In the genomic region with DNA sequence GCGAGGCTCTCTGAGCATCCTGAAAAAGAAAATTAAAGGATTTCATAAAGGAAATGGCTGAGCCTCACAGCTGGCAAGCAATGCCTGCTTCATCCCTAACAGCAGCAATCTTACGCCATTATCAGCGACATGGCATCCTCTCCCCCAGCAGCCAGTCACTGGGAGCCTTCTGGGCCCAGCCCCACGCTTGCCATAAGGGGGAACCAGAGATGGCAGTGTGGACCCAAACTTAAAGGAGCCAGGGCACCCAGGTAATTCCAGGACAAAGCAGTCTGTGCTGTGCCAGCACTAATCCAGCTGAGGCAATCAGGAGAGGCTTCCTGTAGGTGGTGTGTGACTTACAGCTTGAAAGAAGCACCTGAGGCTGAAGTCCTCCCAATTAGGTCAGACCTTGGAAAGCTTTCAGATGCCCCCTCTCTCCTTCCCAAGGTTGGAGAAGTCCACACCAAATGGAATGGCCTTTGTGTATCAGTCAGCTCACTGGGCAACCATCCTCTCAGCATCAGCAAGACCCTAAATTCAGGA, we compare ENCODE assay signal across 27 cellular contexts. TPM values are rescaled to one million over a fixed set of nuclear protein-coding genes. Genes with fewer than 3 reads are reported as not detected.
A peak's percentile ranks its signal among the peaks of the same experiment; 100 is the strongest.
DNase-seq lines count a peak whose midpoint lies in the region; ATAC-seq, FAIRE-seq and TF ChIP-seq lines count a peak whose summit lies in the region.
"Had no signal": no experiment of that assay in that cellular context is flagged by ENCODE, and none has a peak within 500 bp of the region (broad histone marks: within the 10 kb centered on the region; RNA-seq: fewer than 3 reads in every experiment).

No MANE protein-coding gene starts in this region.

- no peak overlapping the region for H3K4me3 ChIP-seq in right lobe of liver
- no peak overlapping the region for H3K4me3 ChIP-seq in HepG2 (replicated peaks in 1 of 3; ENCODE audit: insufficient read depth in 1 of 3, low read depth in 2 of 3, low read length in 3 of 3)
- H3K4me3 ChIP-seq in neuronal stem cell (ENCODE audit: low read length in 2 of 2): no peak overlapping the region
- H3K4me3 ChIP-seq in upper lobe of right lung: no peak overlapping the region
- H3K4me3 ChIP-seq: GM12878 had no signal

- H3K79me1 ChIP-seq in neuronal stem cell (ENCODE audit: low read depth, low read length): peaks cover 2% of the 10 kb centered on the region

- no peak overlapping the region for H3K4ac ChIP-seq in neuronal stem cell (ENCODE audit: low read length)

- H3K27ac Mint-ChIP-seq in chondrocyte (ENCODE audit: unreplicated experiment) (no peak overlapping the region), mesothelial cell of epicardium (no peak overlapping the region)
- H3K27ac Mint-ChIP-seq: CD8-positive, alpha-beta T cell had no signal

- H2BK12ac ChIP-seq in neuronal stem cell (ENCODE audit: low read length): no peak overlapping the region

- TF ChIP-seq CTCF in right lobe of liver (IDR thresholded peaks at IDR 0.05) (no peak), HepG2 (CRISPR knock-in tag; IDR thresholded peaks at IDR 0.05) (no peak), chondrocyte (IDR thresholded peaks at IDR 0.05) (no peak), upper lobe of right lung (IDR thresholded peaks at IDR 0.05) (no peak), mesothelial cell of epicardium (IDR thresholded peaks at IDR 0.05; ENCODE audit: unreplicated experiment) (no peak)

- H3K36me3 Mint-ChIP-seq in chondrocyte (ENCODE audit: low read depth) (no peaks in the 10 kb centered on the region), mesothelial cell of epicardium (no peaks in the 10 kb centered on the region)
- H3K36me3 Mint-ChIP-seq: CD8-positive, alpha-beta T cell had no signal

- intact Hi-C loops in right lobe of liver (cut with DNase I) (no loop called here), HepG2 (cut with micrococcal nuclease; ENCODE audit: unreplicated experiment) (no loop called here), upper lobe of right lung (cut with DNase I) (no loop called here)

- H3K4me3 Mint-ChIP-seq in chondrocyte (ENCODE audit: unreplicated experiment): no peak overlapping the region
- H3K4me3 Mint-ChIP-seq in mesothelial cell of epicardium: no peak overlapping the region
- H3K4me3 Mint-ChIP-seq: CD8-positive, alpha-beta T cell had no signal

- TF ChIP-seq RAD21 in HepG2 (CRISPR knock-in tag; IDR thresholded peaks at IDR 0.05): no peak

- no peak for TF ChIP-seq POLR2A in right lobe of liver (IDR thresholded peaks at IDR 0.05)
- TF ChIP-seq POLR2A in HepG2 (IDR thresholded peaks at IDR 0.05; ENCODE audit: insufficient read depth in 1 of 2, low read depth in 2 of 2, low read length in 2 of 2): no peak

- H3K9ac ChIP-seq in HepG2 (ENCODE audit: insufficient read depth, low read depth, low read length) (no peak overlapping the region), neuronal stem cell (ENCODE audit: low read depth, low read length, poor library complexity) (no peak overlapping the region)

- H3K27ac ChIP-seq in right lobe of liver (no peak overlapping the region), HepG2 (ENCODE audit: extremely low read length, insufficient read depth, low read length) (no peak overlapping the region), neuronal stem cell (replicated peaks; ENCODE audit: low read length) (no peak overlapping the region), upper lobe of right lung (no peak overlapping the region)

- H2BK15ac ChIP-seq in neuronal stem cell (ENCODE audit: low read length): no peak overlapping the region

- H3K27me3 ChIP-seq in right lobe of liver: no peaks in the 10 kb centered on the region
- H3K27me3 ChIP-seq in HepG2 (ENCODE audit: control insufficient read depth in 1 of 2, insufficient read depth in 2 of 2, low read length in 2 of 2): no peaks in the 10 kb centered on the region
- H3K27me3 ChIP-seq in neuronal stem cell (ENCODE audit: control insufficient read depth in 3 of 3, insufficient read depth in 3 of 3, low read depth in 1 of 3, low read length in 3 of 3): peaks cover 0 to 43% (median 5%) of the 10 kb centered on the region in 3 experiments
- peaks cover 42% of the 10 kb centered on the region for H3K27me3 ChIP-seq in upper lobe of right lung

- BruUV-seq in HepG2 (replicated peaks; lab: Mats Ljungman, UMichigan): no TSS peak

- no peaks in the 10 kb centered on the region for H3K9me3 ChIP-seq in right lobe of liver
- no peaks in the 10 kb centered on the region for H3K9me3 ChIP-seq in HepG2 (ENCODE audit: low read length)
- H3K9me3 ChIP-seq in neuronal stem cell (replicated peaks in 1 of 2; ENCODE audit: control insufficient read depth in 2 of 2, insufficient read depth in 1 of 2, low read depth in 1 of 2, low read length in 2 of 2): no peaks in the 10 kb centered on the region
- no peaks in the 10 kb centered on the region for H3K9me3 ChIP-seq in upper lobe of right lung
- H3K9me3 ChIP-seq: Caco-2 had no signal

- DNase-seq in right lobe of liver (peak in 2 of 3 donors; percentile 7 to 17), HepG2 (ENCODE audit: low spot score) (no peak), chondrocyte (ENCODE audit: low spot score) (peak; percentile 46), neuronal stem cell (ENCODE audit: low spot score) (no peak), upper lobe of right lung (peak; percentile 33), NCI-H187 (lab: John Stamatoyannopoulos, UW) (no peak), mesothelial cell of epicardium (ENCODE audit: low spot score in 2 of 2, unreplicated experiment in 2 of 2) (no peak)
- DNase-seq in NK-92 treated with Interleukin-12 subunit alpha and Interleukin-12 subunit beta, amount 100 ng/mL, for 24 hours (lab: John Stamatoyannopoulos, UW): no peak
- DNase-seq: C1 segment of cervical spinal cord, Caco-2, KBM-7, NCI-H1105 treated with DMSO at 0.1 percent for 48 hours, NCI-H146, NCI-H2029, NCI-H526 treated with DMSO at 0.1 percent for 48 hours, SHP77 treated with DMSO at 0.1 percent for 48 hours had no signal

- no peak overlapping the region for H3K14ac ChIP-seq in neuronal stem cell (ENCODE audit: low read length)

- H3K36me3 ChIP-seq in right lobe of liver (no peaks in the 10 kb centered on the region), HepG2 (replicated peaks in 1 of 2; ENCODE audit: control insufficient read depth in 1 of 2, insufficient read depth in 2 of 2, low read length in 2 of 2) (no peaks in the 10 kb centered on the region), neuronal stem cell (replicated peaks in 1 of 2; ENCODE audit: control insufficient read depth in 2 of 2, insufficient read depth in 2 of 2, low read length in 2 of 2) (no peaks in the 10 kb centered on the region), upper lobe of right lung (no peaks in the 10 kb centered on the region)

- no peak overlapping the region for H4K91ac ChIP-seq in neuronal stem cell (ENCODE audit: low read depth, low read length, poor library complexity)

- H3K79me2 ChIP-seq in HepG2 (ENCODE audit: insufficient read depth, low read length): no peaks in the 10 kb centered on the region

- H4K20me1 ChIP-seq in HepG2 (ENCODE audit: insufficient read depth, low read length): no peaks in the 10 kb centered on the region

- in situ Hi-C loops in HepG2 (cut with HindIII; ENCODE audit: extremely low pct_ligation_motif_present, low pct_unique_long_range_greater_than_20kb): no loop called here

- no peak overlapping the region for H2AK5ac ChIP-seq in neuronal stem cell (ENCODE audit: low read depth, low read length)

- POLR2A ChIA-PET in HepG2 (lab: Yijun Ruan, JAX): no interaction called here

- H3K9me3 Mint-ChIP-seq in chondrocyte (ENCODE audit: low read depth): no peaks in the 10 kb centered on the region
- H3K9me3 Mint-ChIP-seq in mesothelial cell of epicardium: no peaks in the 10 kb centered on the region
- H3K9me3 Mint-ChIP-seq: CD8-positive, alpha-beta T cell had no signal

- H2BK120ac ChIP-seq in neuronal stem cell (ENCODE audit: low read depth, low read length): no peak overlapping the region

- peak overlapping the region; percentile 20 for H3K23ac ChIP-seq in neuronal stem cell (ENCODE audit: low read depth, low read length, poor library complexity)

- H3K18ac ChIP-seq in neuronal stem cell (ENCODE audit: low read length): no peak overlapping the region

- FAIRE-seq in HepG2 (lab: Jason Lieb, UNC): no peak
- FAIRE-seq: G401.6, GM12878, H54 had no signal

- no peak overlapping the region for H4K8ac ChIP-seq in neuronal stem cell (ENCODE audit: low read depth, low read length)

- TF ChIP-seq EP300 in HepG2 (IDR thresholded peaks at IDR 0.05; ENCODE audit: low read depth in 2 of 2, low read length in 2 of 2) (no peak), HepG2 (CRISPR knock-in tag; IDR thresholded peaks at IDR 0.05; ENCODE audit: borderline replicate concordance) (no peak)

- H2AFZ ChIP-seq in HepG2 (ENCODE audit: low read length): no peak overlapping the region
- no peak overlapping the region for H2AFZ ChIP-seq in neuronal stem cell (ENCODE audit: low read length)

- H3K4me1 ChIP-seq in right lobe of liver (no peaks in the 10 kb centered on the region), HepG2 (ENCODE audit: insufficient read depth, low read length) (no peaks in the 10 kb centered on the region), neuronal stem cell (ENCODE audit: control insufficient read depth in 2 of 2, insufficient read depth in 1 of 2, low read depth in 1 of 2, low read length in 2 of 2) (peaks cover 0 to 4% of the 10 kb centered on the region in 2 donors), upper lobe of right lung (no peaks in the 10 kb centered on the region)
- H3K4me1 ChIP-seq: Caco-2 had no signal

- peaks cover 42% of the 10 kb centered on the region for H3K27me3 Mint-ChIP-seq in chondrocyte (ENCODE audit: low read depth)
- peaks cover 78% of the 10 kb centered on the region for H3K27me3 Mint-ChIP-seq in mesothelial cell of epicardium (ENCODE audit: low read depth)

- H3K4me1 Mint-ChIP-seq in chondrocyte (ENCODE audit: low read depth): no peaks in the 10 kb centered on the region
- no peaks in the 10 kb centered on the region for H3K4me1 Mint-ChIP-seq in mesothelial cell of epicardium

- no peak for ATAC-seq in right lobe of liver
- ATAC-seq in HepG2: no peak
- ATAC-seq in upper lobe of right lung: no peak
- ATAC-seq: CD8-positive, alpha-beta T cell; GM12878; Panc1 had no signal

- CTCF ChIA-PET in HepG2 (lab: Yijun Ruan, JAX; ENCODE audit: low intra/inter-chr PET ratio, low total read pairs): no interaction called here

- 40% methylated on average over 4 of the region's 4 CpGs for WGBS in right lobe of liver (ENCODE audit: insufficient coverage, low coverage, low lambda C conversion rate, missing lambda C conversion rate)
- 44% methylated on average over 3 of the region's 4 CpGs for WGBS in HepG2 (ENCODE audit: low lambda C conversion rate)
- no CpG with 5 or more reads among the region's 4 CpGs for WGBS in neuronal stem cell (ENCODE audit: extremely low coverage in 2 of 2, insufficient read length in 2 of 2, insufficient replicate concordance in 1 of 2), 2 donors

- H3K4me2 ChIP-seq in HepG2 (ENCODE audit: low read depth, low read length): no peak overlapping the region
- no peak overlapping the region for H3K4me2 ChIP-seq in neuronal stem cell (ENCODE audit: insufficient read depth, low read length, poor library complexity, severe bottlenecking)

- H2BK5ac ChIP-seq in neuronal stem cell (ENCODE audit: low read length): no peak overlapping the region

RNA-seq across cellular contexts. Expression of a gene that starts 10.3 kb away (rescaled TPM):
- total RNA-seq in right lobe of liver (not detected), HepG2 (2016; rRNA removed; fragmentation: Illumina TruSeq; extraction: Trizol) (not detected in 2 replicates), chondrocyte (not detected in 3 replicates), upper lobe of right lung (not detected), mesothelial cell of epicardium (not detected in 3 replicates)
- not detected in 2 replicates for total RNA-seq in HepG2 (2016; cell fraction: cytosol; rRNA removed; fragmentation: Illumina TruSeq; extraction: Trizol; ENCODE audit: low read depth)
- not detected in 2 replicates for total RNA-seq in HepG2 (2016; cell fraction: insoluble cytoplasmic fraction; rRNA removed; fragmentation: Illumina TruSeq; extraction: Trizol)
- not detected in 2 replicates for total RNA-seq in HepG2 (2016; cell fraction: membrane; rRNA removed; fragmentation: Illumina TruSeq; extraction: Trizol)
- total RNA-seq in HepG2 (2016; cell fraction: nucleus; rRNA removed; fragmentation: Illumina TruSeq; extraction: Trizol): not detected in 2 replicates
- polyA plus RNA-seq in HepG2 (2011; rRNA removed): not detected in 2 replicates
- polyA plus RNA-seq in HepG2 (2011; cell fraction: cytosol; rRNA removed): not detected in 2 replicates
- not detected in 2 replicates for polyA plus RNA-seq in HepG2 (2011; cell fraction: nucleus; rRNA removed)
- polyA plus RNA-seq in HepG2 (2012): not detected in 2 replicates
- not detected in 2 replicates for polyA plus RNA-seq in HepG2 (2016; cell fraction: cytosol; fragmentation: Illumina TruSeq; extraction: Trizol; ENCODE audit: low read depth)
- polyA plus RNA-seq in HepG2 (2016; cell fraction: insoluble cytoplasmic fraction; fragmentation: Illumina TruSeq; extraction: Trizol; ENCODE audit: low read depth): not detected in 2 replicates
- not detected in 2 replicates for polyA plus RNA-seq in HepG2 (2016; cell fraction: membrane; fragmentation: Illumina TruSeq; extraction: Trizol; ENCODE audit: low read depth)
- polyA plus RNA-seq in HepG2 (2016; cell fraction: nucleus; fragmentation: Illumina TruSeq; extraction: Trizol; ENCODE audit: insufficient read depth, low read depth): not detected in 2 replicates
- not detected in 2 replicates for polyA minus RNA-seq in HepG2 (2011; rRNA and poly(A)+ RNA removed; ENCODE audit: low replicate concordance)
- polyA minus RNA-seq in HepG2 (2011; cell fraction: cytosol; rRNA and poly(A)+ RNA removed): not detected in 2 replicates
- not detected in 2 replicates for polyA minus RNA-seq in HepG2 (2011; cell fraction: nucleus; rRNA and poly(A)+ RNA removed)
- polyA plus RNA-seq in neuronal stem cell (2013, experiment 1 of 2): 2.1 TPM
- polyA plus RNA-seq in neuronal stem cell (2013, experiment 2 of 2): 2.2 TPM
- total RNA-seq: A673; Caco-2; CD8-positive, alpha-beta T cell; GM12878; HT1080; LHCN-M2; MCF 10A; NCI-H460; OCI-LY7 had no signal
- polyA plus RNA-seq: GM12878 had no signal

Comparison
In these comparisons a context has a peak if more than half of its experiments do, and no peak if none do; other contexts are left out.
1. DNase-seq: peak in right lobe of liver (2 of 3), chondrocyte (single experiment) and upper lobe of right lung (single experiment); none in HepG2 (single experiment), neuronal stem cell (single experiment), NK-92 treated with Interleukin-12 subunit alpha and Interleukin-12 subunit beta, amount 100 ng/mL, for 24 hours (single experiment), NCI-H187 (0 of 2) and mesothelial cell of epicardium (0 of 2).